In genomic region chr1:204350265-204350664, GRCh38 we compare ENCODE assay signal across 10 cellular contexts. TPM values are rescaled to one million over a fixed set of nuclear protein-coding genes. Genes with fewer than 3 reads are reported as not detected.
DNase-seq lines count a peak whose midpoint lies in the region; TF ChIP-seq lines count a peak whose summit lies in the region.
"Had no signal": no experiment of that assay in that cellular context is flagged by ENCODE, and none has a peak within 500 bp of the region (broad histone marks: within the 10 kb centered on the region; RNA-seq: fewer than 3 reads in every experiment).

No MANE protein-coding gene starts in this region.

- no peak overlapping the region for H3K4me2 ChIP-seq in mesendoderm (ENCODE audit: low read length)

- H4K8ac ChIP-seq in mesendoderm (ENCODE audit: low read depth, low read length): no peak overlapping the region

- no peak overlapping the region for H2BK15ac ChIP-seq in mesendoderm (replicated peaks; ENCODE audit: low read depth)

- H3K56ac ChIP-seq in mesendoderm (ENCODE audit: low read length): no peak overlapping the region

- no peaks in the 10 kb centered on the region for H3K9me3 ChIP-seq in HEK293 (ENCODE audit: control insufficient read depth, insufficient read depth, low read depth, low read length)

- H3K79me1 ChIP-seq in mesendoderm (ENCODE audit: low read length): no peaks in the 10 kb centered on the region

- H2AK5ac ChIP-seq in mesendoderm (ENCODE audit: low read length): no peak overlapping the region

- no peak overlapping the region for H2BK5ac ChIP-seq in mesendoderm (ENCODE audit: low read length)

- H3K23ac ChIP-seq in mesendoderm (ENCODE audit: low read length): no peak overlapping the region

- no CpG with 5 or more reads among the region's 5 CpGs for WGBS in mesendoderm (ENCODE audit: extremely low coverage, insufficient coverage, low lambda C conversion rate)

- CTCF ChIA-PET in HEK293 (lab: Yijun Ruan, JAX): interaction anchor here (1.0 to 2.2 kb wide), 6 partner anchors 9 to 92 kb away, joined by 3 to 9 read pairs (median 6); partner anchors contain the start of gene PLEKHA6

- H3K27me3 ChIP-seq in mesendoderm (ENCODE audit: insufficient read depth, low read length, poor library complexity): no peaks in the 10 kb centered on the region

- H3K27ac ChIP-seq in HEK293 (ENCODE audit: extremely low read depth, low read depth, low read length) (no peak overlapping the region), coronary artery (peak overlapping the region in 1 of 2 donors; percentile 42), mesendoderm (ENCODE audit: low read depth, low read length) (no peak overlapping the region)

- H4K5ac ChIP-seq in mesendoderm (ENCODE audit: low read length): no peak overlapping the region

- H3K4me3 ChIP-seq in HEK293 (ENCODE audit: low read depth, low read length) (no peak overlapping the region), coronary artery (peak overlapping the region; percentile 39), mesendoderm (ENCODE audit: low read length) (no peak overlapping the region), skeletal muscle cell (ENCODE audit: low read depth, low read length) (peak overlapping the region; percentile 1)

- H3K18ac ChIP-seq in mesendoderm (ENCODE audit: low read length): no peak overlapping the region

- no peak overlapping the region for H3K9ac ChIP-seq in mesendoderm (ENCODE audit: low read length)

- no peak for DNase-seq in coronary artery (ENCODE audit: low spot score)
- peak; percentile 56 for DNase-seq in mesendoderm
- DNase-seq in skeletal muscle cell (ENCODE audit: low read depth): no peak
- no peak for DNase-seq in DMS53 (lab: John Stamatoyannopoulos, UW)
- no peak for DNase-seq in activated T-cell treated with anti-CD3 and anti-CD28 coated beads, Interleukin-2, amount 50 U/mL, for 48 hours
- DNase-seq in NCI-H2227 (lab: John Stamatoyannopoulos, UW; ENCODE audit: unreplicated experiment): no peak
- DNase-seq: foreskin melanocyte, NCI-H510A treated with DMSO at 0.1 percent for 48 hours, T-helper 17 cell had no signal

- H3K4me1 ChIP-seq in HEK293 (ENCODE audit: control insufficient read depth, insufficient read depth, low read length) (no peaks in the 10 kb centered on the region; the same call in 1 of the 2 replicates), mesendoderm (ENCODE audit: control insufficient read depth, low read depth, low read length) (no peaks in the 10 kb centered on the region)

- POLR2A ChIA-PET in HEK293 (lab: Yijun Ruan, JAX): interaction anchor here (0.5 kb wide), 1 partner anchor 50 kb away, joined by 3 read pairs; no protein-coding TSS in a partner anchor

- H3K36me3 ChIP-seq in HEK293 (ENCODE audit: control insufficient read depth in 2 of 2, insufficient read depth in 1 of 2, low read length in 2 of 2): no peaks in the 10 kb centered on the region
- H3K36me3 ChIP-seq in mesendoderm (ENCODE audit: control insufficient read depth, insufficient read depth, low read length): no peaks in the 10 kb centered on the region

- no peak overlapping the region for H2BK120ac ChIP-seq in mesendoderm (ENCODE audit: low read depth, low read length)

- H3K4ac ChIP-seq in mesendoderm (ENCODE audit: low read depth, low read length): no peak overlapping the region

- TF ChIP-seq CTCF in HEK293 (tag by site-specific recombination; IDR thresholded peaks at IDR 0.05): no peak
- TF ChIP-seq CTCF in coronary artery (IDR thresholded peaks at IDR 0.05): no peak

- H3K79me2 ChIP-seq in mesendoderm (ENCODE audit: control insufficient read depth, insufficient read depth, low read length): no peaks in the 10 kb centered on the region

TF ChIP-seq in HEK293, 187 proteins besides CTCF, POLR2A, EP300 and RAD21:
- TF ChIP-seq ATF2 (tag by site-specific recombination; IDR thresholded peaks at IDR 0.05; ENCODE audit: low read depth) (peak; percentile 32; the same call in 1 of the 2 replicates), ZNF280D (tag by site-specific recombination; IDR thresholded peaks at IDR 0.05) (no peak), ZNF629 (tag by site-specific recombination; IDR thresholded peaks at IDR 0.05) (0 out of 2 replicates have a peak, but pooled peaks have one; percentile 38)

RNA-seq across cellular contexts. Expression of gene PLEKHA6, which starts 9.5 kb away (rescaled TPM):
- 1.3 TPM for polyA plus RNA-seq in mesendoderm (2013, experiment 1 of 2)
- 1.2 TPM for polyA plus RNA-seq in mesendoderm (2013, experiment 2 of 2)

Comparison
In these comparisons a context has a peak if more than half of its experiments do, and no peak if none do; other contexts are left out.
1. H3K4me3 ChIP-seq: peak in coronary artery (single experiment) and skeletal muscle cell (single experiment); none in HEK293 (single experiment) and mesendoderm (single experiment).